In genomic region chr10:11235771-11236170, GRCh38 we compare ENCODE assay signal across 13 cellular contexts.
DNase-seq lines count a peak whose midpoint lies in the region; ATAC-seq lines count a peak whose summit lies in the region.
"Had no signal": no experiment of that assay in that cellular context is flagged by ENCODE, and none has a peak within 500 bp of the region (broad histone marks: within the 10 kb centered on the region; RNA-seq: fewer than 3 reads in every experiment).

No MANE protein-coding gene starts in this region.

- no peak for DNase-seq in activated T-cell treated with anti-CD3 and anti-CD28 coated beads, Interleukin-2, amount 50 U/mL, for 72 hours
- DNase-seq in activated T-cell treated with anti-CD3 and anti-CD28 coated beads for 4 hours (no peak), AG08396 (ENCODE audit: low spot score) (no peak)
- no peak for DNase-seq in activated T-helper 1 cell treated with anti-CD3 and anti-CD28 coated beads, Interleukin-12 subunit alpha, Interleukin-12 subunit beta, Interleukin-2, Interleukin-4 antibody, amounts not matched to agents 30 ng/mL and 10 ng/mL and 1 ng/mL, durations not matched to agents 14 hours and 24 hours and 36 hours (ENCODE audit: low spot score)
- no peak for DNase-seq in stimulated activated naive CD8-positive, alpha-beta T cell treated with anti-CD3 and anti-CD28 coated beads, Interleukin-15, Interleukin-2, amounts not matched to agents 100 U/mL and 50 U/mL, for 24 hours
- DNase-seq: dermis blood vessel endothelial cell, HFFc6, MG63, NCI-H2171 treated with DMSO at 0.1 percent for 48 hours, uterus had no signal

- H3K4me1 Mint-ChIP-seq in activated T-cell treated with anti-CD3 and anti-CD28 coated beads, Interleukin-2, amount 50 U/mL, for 72 hours (ENCODE audit: low read depth), result peaks cover 96% of the 10 kb centered on the region
- H3K4me1 Mint-ChIP-seq in activated T-helper 1 cell treated with anti-CD3 and anti-CD28 coated beads, Interleukin-12 subunit alpha, Interleukin-12 subunit beta, Interleukin-2, Interleukin-4 antibody, amounts not matched to agents 30 ng/mL and 10 ng/mL and 1 ng/mL, durations not matched to agents 14 hours and 24 hours and 36 hours (ENCODE audit: low read depth), result peaks cover 86% of the 10 kb centered on the region

- H3K4me3 Mint-ChIP-seq in activated T-cell treated with anti-CD3 and anti-CD28 coated beads, Interleukin-2, amount 50 U/mL, for 72 hours, result peak overlapping the region; percentile 66 to 84
- H3K4me3 Mint-ChIP-seq in activated T-helper 1 cell treated with anti-CD3 and anti-CD28 coated beads, Interleukin-12 subunit alpha, Interleukin-12 subunit beta, Interleukin-2, Interleukin-4 antibody, amounts not matched to agents 30 ng/mL and 10 ng/mL and 1 ng/mL, durations not matched to agents 14 hours and 24 hours and 36 hours, result peak overlapping the region; percentile 53

- peaks cover 8 to 21% of the 10 kb centered on the region in 2 donors for H3K36me3 Mint-ChIP-seq in activated T-cell treated with anti-CD3 and anti-CD28 coated beads, Interleukin-2, amount 50 U/mL, for 72 hours (ENCODE audit: insufficient read depth in 2 of 2)
- H3K36me3 Mint-ChIP-seq in activated T-helper 1 cell treated with anti-CD3 and anti-CD28 coated beads, Interleukin-12 subunit alpha, Interleukin-12 subunit beta, Interleukin-2, Interleukin-4 antibody, amounts not matched to agents 30 ng/mL and 10 ng/mL and 1 ng/mL, durations not matched to agents 14 hours and 24 hours and 36 hours (ENCODE audit: low read depth), result peaks cover 49% of the 10 kb centered on the region

- intact Hi-C loops in activated T-helper 1 cell treated with anti-CD3 and anti-CD28 coated beads, Interleukin-12 subunit alpha, Interleukin-12 subunit beta, Interleukin-2, Interleukin-4 antibody, amounts not matched to agents 30 ng/mL and 10 ng/mL and 1 ng/mL, durations not matched to agents 14 hours and 24 hours and 36 hours (cut with micrococcal nuclease), result loop anchor here (1.0 to 10.0 kb wide), 10 partner anchors 9 to 877 kb away; no protein-coding TSS in a partner anchor

- peak overlapping the region; percentile 99 for H3K27ac Mint-ChIP-seq in activated T-cell treated with anti-CD3 and anti-CD28 coated beads, Interleukin-2, amount 50 U/mL, for 72 hours
- peak overlapping the region; percentile 96 for H3K27ac Mint-ChIP-seq in activated T-helper 1 cell treated with anti-CD3 and anti-CD28 coated beads, Interleukin-12 subunit alpha, Interleukin-12 subunit beta, Interleukin-2, Interleukin-4 antibody, amounts not matched to agents 30 ng/mL and 10 ng/mL and 1 ng/mL, durations not matched to agents 14 hours and 24 hours and 36 hours
- H3K27ac Mint-ChIP-seq: HFFc6 had no signal

- no peaks in the 10 kb centered on the region for H3K9me3 Mint-ChIP-seq in activated T-cell treated with anti-CD3 and anti-CD28 coated beads, Interleukin-2, amount 50 U/mL, for 72 hours
- H3K9me3 Mint-ChIP-seq in activated T-helper 1 cell treated with anti-CD3 and anti-CD28 coated beads, Interleukin-12 subunit alpha, Interleukin-12 subunit beta, Interleukin-2, Interleukin-4 antibody, amounts not matched to agents 30 ng/mL and 10 ng/mL and 1 ng/mL, durations not matched to agents 14 hours and 24 hours and 36 hours, result no peaks in the 10 kb centered on the region

- H3K27me3 Mint-ChIP-seq in activated T-cell treated with anti-CD3 and anti-CD28 coated beads, Interleukin-2, amount 50 U/mL, for 72 hours (ENCODE audit: low read depth), result no peaks in the 10 kb centered on the region
- H3K27me3 Mint-ChIP-seq in activated T-helper 1 cell treated with anti-CD3 and anti-CD28 coated beads, Interleukin-12 subunit alpha, Interleukin-12 subunit beta, Interleukin-2, Interleukin-4 antibody, amounts not matched to agents 30 ng/mL and 10 ng/mL and 1 ng/mL, durations not matched to agents 14 hours and 24 hours and 36 hours (ENCODE audit: insufficient read depth), result no peaks in the 10 kb centered on the region

- peak; percentile 51 to 54 for ATAC-seq in activated T-cell treated with anti-CD3 and anti-CD28 coated beads, Interleukin-2, amount 50 U/mL, for 72 hours (replicated peaks in 1 of 2)
- peak; percentile 28 for ATAC-seq in HG02973 (IDR thresholded peaks at IDR 0.05; ENCODE audit: unreplicated experiment)
- peak; percentile 41 for ATAC-seq in stimulated activated naive CD8-positive, alpha-beta T cell treated with anti-CD3 and anti-CD28 coated beads, Interleukin-15, Interleukin-2, amounts not matched to agents 100 U/mL and 50 U/mL, for 24 hours
- no peak for ATAC-seq in GM19023 (IDR thresholded peaks at IDR 0.05; ENCODE audit: unreplicated experiment)
- no peak for ATAC-seq in HG03280 (IDR thresholded peaks at IDR 0.05; ENCODE audit: unreplicated experiment)

Comparison
In these comparisons a context has a peak if more than half of its experiments do, and no peak if none do; other contexts are left out.
1. ATAC-seq: peak in activated T-cell treated with anti-CD3 and anti-CD28 coated beads, Interleukin-2, amount 50 U/mL, for 72 hours (2 of 2), HG02973 (single experiment) and stimulated activated naive CD8-positive, alpha-beta T cell treated with anti-CD3 and anti-CD28 coated beads, Interleukin-15, Interleukin-2, amounts not matched to agents 100 U/mL and 50 U/mL, for 24 hours (single experiment); none in GM19023 (single experiment) and HG03280 (single experiment).